18 cellular contexts compared by ENCODE assay signal in the genomic region with DNA sequence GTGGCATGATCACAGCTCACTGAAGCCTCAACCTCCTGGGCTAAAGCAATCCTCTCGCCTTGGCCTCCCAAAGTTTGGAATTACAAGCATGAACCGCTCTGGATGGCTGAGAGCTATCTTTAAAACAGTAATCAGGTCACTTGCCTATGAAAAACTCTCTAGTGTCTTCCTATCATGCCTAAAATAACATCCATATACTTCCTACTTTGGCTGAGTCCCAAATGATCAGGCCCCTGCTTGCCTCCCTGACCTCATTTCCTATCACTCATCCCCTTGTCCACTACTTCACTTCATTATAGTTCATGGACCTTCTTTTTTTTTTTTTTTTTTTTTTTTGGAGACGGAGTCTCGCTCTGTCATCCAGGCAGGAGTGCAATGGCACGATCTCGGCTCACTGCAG. TPM values are rescaled to one million over a fixed set of nuclear protein-coding genes. Genes with fewer than 3 reads are reported as not detected.
DNase-seq lines count a peak whose midpoint lies in the region; ATAC-seq, FAIRE-seq and TF ChIP-seq lines count a peak whose summit lies in the region.
"Had no signal": no experiment of that assay in that cellular context is flagged by ENCODE, and none has a peak within 500 bp of the region (broad histone marks: within the 10 kb centered on the region; RNA-seq: fewer than 3 reads in every experiment).

No MANE protein-coding gene starts in this region.

- peaks cover 56% of the 10 kb centered on the region in 2 donors for H3K4me1 Mint-ChIP-seq in natural killer cell
- H3K4me1 Mint-ChIP-seq in natural killer cell treated with Interleukin-12 subunit alpha and Interleukin-12 subunit beta and Interleukin-15 and Interleukin-18, amount 100 ng/mL, for 72 hours (ENCODE audit: low read depth in 2 of 2), result peaks cover 38 to 51% of the 10 kb centered on the region in 2 donors

- ATAC-seq in natural killer cell (no peak), left ventricle myocardium superior (peak; percentile 73), HG02884 (IDR thresholded peaks at IDR 0.05; ENCODE audit: unreplicated experiment) (no peak)
- no peak for ATAC-seq in natural killer cell treated with Interleukin-12 subunit alpha and Interleukin-12 subunit beta and Interleukin-15 and Interleukin-18, amount 100 ng/mL, for 72 hours
- ATAC-seq: body of pancreas; effector memory CD8-positive, alpha-beta T cell; naive thymus-derived CD4-positive, alpha-beta T cell had no signal

- no peaks in the 10 kb centered on the region for H3K27me3 ChIP-seq in bronchial epithelial cell (ENCODE audit: control insufficient read depth, insufficient read depth, low read length)
- H3K27me3 ChIP-seq: body of pancreas, SJSA1 had no signal

- FAIRE-seq in bronchial epithelial cell (lab: Jason Lieb, UNC), result no peak

- intact Hi-C loops in natural killer cell (cut with micrococcal nuclease) (no loop called here), left ventricle myocardium superior (cut with micrococcal nuclease) (no loop called here)

- H3K4me3 ChIP-seq in bronchial epithelial cell (ENCODE audit: low read depth, low read length), result no peak overlapping the region
- H3K4me3 ChIP-seq: body of pancreas, SJSA1 had no signal

- H3K27me3 Mint-ChIP-seq in natural killer cell (ENCODE audit: low read depth in 2 of 2), result no peaks in the 10 kb centered on the region
- no peaks in the 10 kb centered on the region for H3K27me3 Mint-ChIP-seq in natural killer cell treated with Interleukin-12 subunit alpha and Interleukin-12 subunit beta and Interleukin-15 and Interleukin-18, amount 100 ng/mL, for 72 hours
- H3K27me3 Mint-ChIP-seq: activated CD4-positive, alpha-beta T cell treated with anti-CD3 and anti-CD28 coated beads, Interleukin-2, amount 10 ng/mL, durations not matched to agents 7 days and 5 days; activated naive CD8-positive, alpha-beta T cell; effector memory CD8-positive, alpha-beta T cell; naive thymus-derived CD4-positive, alpha-beta T cell had no signal

- no peaks in the 10 kb centered on the region for H3K36me3 Mint-ChIP-seq in natural killer cell
- peaks cover 7% of the 10 kb centered on the region for H3K36me3 Mint-ChIP-seq in natural killer cell treated with Interleukin-12 subunit alpha and Interleukin-12 subunit beta and Interleukin-15 and Interleukin-18, amount 100 ng/mL, for 72 hours

- no peak overlapping the region for H3K4me3 Mint-ChIP-seq in natural killer cell
- no peak overlapping the region for H3K4me3 Mint-ChIP-seq in natural killer cell treated with Interleukin-12 subunit alpha and Interleukin-12 subunit beta and Interleukin-15 and Interleukin-18, amount 100 ng/mL, for 72 hours
- H3K4me3 Mint-ChIP-seq: activated CD4-positive, alpha-beta T cell treated with anti-CD3 and anti-CD28 coated beads, Interleukin-2, amount 10 ng/mL, durations not matched to agents 7 days and 5 days; activated naive CD8-positive, alpha-beta T cell had no signal

- H3K9me3 Mint-ChIP-seq in natural killer cell, result no peaks in the 10 kb centered on the region
- H3K9me3 Mint-ChIP-seq in natural killer cell treated with Interleukin-12 subunit alpha and Interleukin-12 subunit beta and Interleukin-15 and Interleukin-18, amount 100 ng/mL, for 72 hours, result peaks cover 3% of the 10 kb centered on the region
- H3K9me3 Mint-ChIP-seq: activated CD4-positive, alpha-beta T cell treated with anti-CD3 and anti-CD28 coated beads, Interleukin-2, amount 10 ng/mL, durations not matched to agents 7 days and 5 days; effector memory CD8-positive, alpha-beta T cell had no signal

- DNase-seq in natural killer cell (no peak), bronchial epithelial cell (ENCODE audit: low read depth) (peak; percentile 89), left ventricle myocardium superior (no peak), CD1c-positive myeloid dendritic cell (ENCODE audit: extremely low spot score) (no peak), NCI-H748 treated with DMSO at 0.1 percent for 48 hours (lab: John Stamatoyannopoulos, UW) (no peak)
- DNase-seq in natural killer cell treated with Interleukin-12 subunit alpha and Interleukin-12 subunit beta and Interleukin-15 and Interleukin-18, amount 100 ng/mL, for 72 hours (ENCODE audit: low spot score), result no peak
- DNase-seq: activated CD4-positive, alpha-beta T cell treated with anti-CD3 and anti-CD28 coated beads, Interleukin-2, amount 10 ng/mL, durations not matched to agents 7 days and 5 days; body of pancreas; COR-L47; effector memory CD8-positive, alpha-beta T cell; naive thymus-derived CD4-positive, alpha-beta T cell; NCI-H187 treated with DMSO at 0.1 percent for 48 hours; NCI-H510A; T1000 had no signal

- no peaks in the 10 kb centered on the region for H3K36me3 ChIP-seq in bronchial epithelial cell (ENCODE audit: control insufficient read depth, insufficient read depth, low read length)

- TF ChIP-seq CTCF in natural killer cell (IDR thresholded peaks at IDR 0.05) (no peak), bronchial epithelial cell (IDR thresholded peaks at IDR 0.05; ENCODE audit: insufficient read depth, low read length, severe bottlenecking) (no peak)

- peak overlapping the region; percentile 21 for H3K27ac ChIP-seq in temporal lobe (ENCODE audit: low read depth, low read length)
- H3K27ac ChIP-seq: body of pancreas, SJSA1 had no signal

- H3K27ac Mint-ChIP-seq in natural killer cell, result peak overlapping the region; percentile 62 to 65
- no peak overlapping the region for H3K27ac Mint-ChIP-seq in natural killer cell treated with Interleukin-12 subunit alpha and Interleukin-12 subunit beta and Interleukin-15 and Interleukin-18, amount 100 ng/mL, for 72 hours
- H3K27ac Mint-ChIP-seq: activated CD4-positive, alpha-beta T cell treated with anti-CD3 and anti-CD28 coated beads, Interleukin-2, amount 10 ng/mL, durations not matched to agents 7 days and 5 days had no signal

RNA-seq across cellular contexts. Expression of a gene that starts 28.0 kb away (rescaled TPM):
- total RNA-seq in natural killer cell (100 to 1,000 TPM; 367 to 422 (median 383) TPM), bronchial epithelial cell (65.0 and 129 TPM in 2 replicates), left ventricle myocardium superior (176 TPM), temporal lobe (210 TPM)
- total RNA-seq in natural killer cell treated with Interleukin-12 subunit alpha and Interleukin-12 subunit beta and Interleukin-15 and Interleukin-18, amount 100 ng/mL, for 72 hours, result 100 to 1,000 TPM; 151 to 255 TPM

Comparison
In these comparisons a context has a peak if more than half of its experiments do, and no peak if none do; other contexts are left out.
1. H3K27ac Mint-ChIP-seq: peak in natural killer cell (2 of 2); none in natural killer cell treated with Interleukin-12 subunit alpha and Interleukin-12 subunit beta and Interleukin-15 and Interleukin-18, amount 100 ng/mL, for 72 hours (0 of 2).